In genomic region chr4:55884093-55884850, GRCh38 we compare ENCODE assay signal across 12 cellular contexts.
"Had no signal": no experiment of that assay in that cellular context is flagged by ENCODE, and none has a peak within 500 bp of the region (broad histone marks: within the 10 kb centered on the region; RNA-seq: fewer than 3 reads in every experiment).

No MANE protein-coding gene starts in this region.

- H3K4me3 ChIP-seq: ascending aorta, gastrocnemius medialis, heart right ventricle, ovary, upper lobe of left lung had no signal

- H3K4me3 Mint-ChIP-seq: activated CD4-positive, alpha-beta memory T cell treated with anti-CD3 and anti-CD28 coated beads for 36 hours; nephron progenitor cell had no signal

- DNase-seq: activated CD4-positive, alpha-beta memory T cell treated with anti-CD3 and anti-CD28 coated beads for 36 hours; activated CD8-positive, alpha-beta memory T cell treated with anti-CD3 and anti-CD28 coated beads, Interleukin-2, amount 50 U/mL, for 4 hours; gastrocnemius medialis; heart right ventricle; islet precursor cell; nephron progenitor cell; ovary; stimulated activated CD4-positive, alpha-beta T cell treated with anti-CD3 and anti-CD28 coated beads, Interleukin-12 subunit alpha, Interleukin-12 subunit beta, amount 100 ng/mL, for 4 hours; stimulated activated CD4-positive, alpha-beta T cell treated with anti-CD3 and anti-CD28 coated beads, Interleukin-2, amount 100 ng/mL, for 48 hours; stimulated activated naive CD4-positive, alpha-beta T cell treated with Interleukin-2 at 50 U/mL for 16 hours; upper lobe of left lung had no signal

- H3K27me3 Mint-ChIP-seq: activated CD4-positive, alpha-beta memory T cell treated with anti-CD3 and anti-CD28 coated beads for 36 hours had no signal

- H3K36me3 ChIP-seq: ovary had no signal

- H3K27ac ChIP-seq: ascending aorta, gastrocnemius medialis, heart right ventricle, ovary had no signal

- H3K27me3 ChIP-seq: ascending aorta, gastrocnemius medialis, heart right ventricle, ovary, upper lobe of left lung had no signal

- H3K9me3 Mint-ChIP-seq: activated CD4-positive, alpha-beta memory T cell treated with anti-CD3 and anti-CD28 coated beads for 36 hours had no signal

- H3K27ac Mint-ChIP-seq: activated CD4-positive, alpha-beta memory T cell treated with anti-CD3 and anti-CD28 coated beads for 36 hours; nephron progenitor cell had no signal

- H3K4me1 ChIP-seq: ascending aorta, gastrocnemius medialis, heart right ventricle, upper lobe of left lung had no signal
